Comparison of ENCODE assay signal across 8 cellular contexts in genomic region chr20:41136336-41136694, GRCh38. TPM values are rescaled to one million over a fixed set of nuclear protein-coding genes. Genes with fewer than 3 reads are reported as not detected.
DNase-seq lines count a peak whose midpoint lies in the region; ATAC-seq and TF ChIP-seq lines count a peak whose summit lies in the region.

No MANE protein-coding gene starts in this region.

- peak overlapping the region; percentile 69 for H3K4me3 ChIP-seq in GM12865 (ENCODE audit: low read depth, low read length)
- peak overlapping the region; percentile 81 for H3K4me3 ChIP-seq in OCI-LY1 (ENCODE audit: low read depth, low read length, poor library complexity, severe bottlenecking)
- peak overlapping the region; percentile 68 for H3K4me3 ChIP-seq in trophoblast cell (ENCODE audit: low read depth, low read length)

- peak overlapping the region; percentile 88 for H4K12ac ChIP-seq in trophoblast cell (ENCODE audit: low read depth, low read length)

- H3K79me1 ChIP-seq in trophoblast cell (ENCODE audit: low read length): peaks cover 20% of the 10 kb centered on the region

- peaks cover 1% of the 10 kb centered on the region for H3K79me2 ChIP-seq in OCI-LY1 (ENCODE audit: insufficient read depth, low read length)
- H3K79me2 ChIP-seq in trophoblast cell (ENCODE audit: control insufficient read depth, insufficient read depth, low read length, poor library complexity): peaks cover 43% of the 10 kb centered on the region

- H3K4me2 ChIP-seq in OCI-LY1 (ENCODE audit: low read length) (peak overlapping the region; percentile 67), trophoblast cell (ENCODE audit: low read length) (peak overlapping the region; percentile 88)

- H4K91ac ChIP-seq in trophoblast cell (ENCODE audit: low read depth, low read length): peak overlapping the region; percentile 80

- H2BK120ac ChIP-seq in trophoblast cell (ENCODE audit: insufficient read depth, low read length, poor library complexity): peak overlapping the region; percentile 59

- peak overlapping the region; percentile 22 for H2BK5ac ChIP-seq in trophoblast cell (ENCODE audit: low read depth, low read length, poor library complexity)

- no peak for TF ChIP-seq CTCF in GM12865 (IDR thresholded peaks at IDR 0.05; ENCODE audit: insufficient read depth, low read depth, low read length, missing control alignments)
- TF ChIP-seq CTCF in OCI-LY1 (IDR thresholded peaks at IDR 0.05; ENCODE audit: low read length): no peak

- H2AK5ac ChIP-seq in trophoblast cell (ENCODE audit: low read length): peak overlapping the region; percentile 15

- H3K36me3 ChIP-seq in OCI-LY1 (ENCODE audit: insufficient read depth, low read length) (no peaks in the 10 kb centered on the region), trophoblast cell (ENCODE audit: control insufficient read depth in 1 of 2, insufficient read depth in 2 of 2, low read length in 2 of 2) (peaks cover 7 to 16% of the 10 kb centered on the region in 2 experiments)

- DNase-seq in GM12865 (ENCODE audit: low read depth) (no peak), epithelial cell of prostate (ENCODE audit: low read depth, low spot score) (no peak), trophoblast cell (no peak), NCI-H146 treated with DMSO at 0.1 percent for 48 hours (lab: John Stamatoyannopoulos, UW; ENCODE audit: unreplicated experiment) (no peak), NCI-H146 (lab: John Stamatoyannopoulos, UW) (no peak)

- peak overlapping the region; percentile 42 for H3K18ac ChIP-seq in trophoblast cell (ENCODE audit: low read length)

- H3F3A ChIP-seq in OCI-LY1 (ENCODE audit: insufficient read depth, low read length): peaks cover 5% of the 10 kb centered on the region

- H3K27ac ChIP-seq in OCI-LY1 (ENCODE audit: low read depth, low read length, poor library complexity, severe bottlenecking) (peak overlapping the region; percentile 22), epithelial cell of prostate (peak overlapping the region; percentile 70), trophoblast cell (ENCODE audit: low read depth, low read length) (peak overlapping the region; percentile 6)

- peak overlapping the region; percentile 82; the same call in 1 of the 2 replicates for H3K9ac ChIP-seq in OCI-LY1 (ENCODE audit: low read length)
- peak overlapping the region; percentile 80 for H3K9ac ChIP-seq in trophoblast cell (ENCODE audit: low read length)

- no peaks in the 10 kb centered on the region for H3K27me3 ChIP-seq in OCI-LY1 (ENCODE audit: insufficient read depth, low read length)
- H3K27me3 ChIP-seq in trophoblast cell (ENCODE audit: insufficient read depth, low read length): no peaks in the 10 kb centered on the region

- H3K14ac ChIP-seq in trophoblast cell (ENCODE audit: low read length): peak overlapping the region; percentile 82

- H4K8ac ChIP-seq in trophoblast cell (ENCODE audit: low read depth, low read length): peak overlapping the region; percentile 87

- H3K4me1 ChIP-seq in OCI-LY1 (ENCODE audit: insufficient read depth, low read length, severe bottlenecking) (peaks cover 62% of the 10 kb centered on the region), trophoblast cell (ENCODE audit: control insufficient read depth in 1 of 2, insufficient read depth in 2 of 2, low read length in 2 of 2) (peaks cover 16 to 28% of the 10 kb centered on the region in 2 experiments)

- H2BK12ac ChIP-seq in trophoblast cell (ENCODE audit: low read length): peak overlapping the region; percentile 63

- H3K4ac ChIP-seq in trophoblast cell (ENCODE audit: low read depth, low read length): peak overlapping the region; percentile 53

- WGBS in trophoblast cell (ENCODE audit: extremely low coverage, insufficient coverage, insufficient read length): no CpG with 5 or more reads among the region's 17 CpGs

- H3K9me3 ChIP-seq in OCI-LY1 (ENCODE audit: low read length) (no peaks in the 10 kb centered on the region), trophoblast cell (ENCODE audit: insufficient read depth, low read depth, low read length) (no peaks in the 10 kb centered on the region)

- H4K20me1 ChIP-seq in OCI-LY1 (ENCODE audit: insufficient read depth, low read length): no peaks in the 10 kb centered on the region

- ATAC-seq in GM21423 (IDR thresholded peaks at IDR 0.05; ENCODE audit: unreplicated experiment): no peak
- ATAC-seq in HG02938 (IDR thresholded peaks at IDR 0.05; ENCODE audit: unreplicated experiment): no peak

- no peaks in the 10 kb centered on the region for H3K9me2 ChIP-seq in OCI-LY1 (ENCODE audit: low read depth, low read length)

- H3K23ac ChIP-seq in trophoblast cell (ENCODE audit: low read length): no peak overlapping the region

- H2AFZ ChIP-seq in OCI-LY1 (ENCODE audit: low read length): no peak overlapping the region
- peak overlapping the region; percentile 48 for H2AFZ ChIP-seq in trophoblast cell (ENCODE audit: insufficient read depth, low read length, poor library complexity)

RNA-seq across cellular contexts. Expression of gene PLCG1, which starts 1.0 kb away (rescaled TPM):
- polyA plus RNA-seq in trophoblast cell (2013): 55.4 and 60.6 TPM in 2 replicates

Comparison
In these comparisons a context has a peak if more than half of its experiments do, and no peak if none do; other contexts are left out.
1. H3K27ac ChIP-seq: peak in every context shown above with its lines; median percentile 70 in epithelial cell of prostate; 22 in OCI-LY1; 6 in trophoblast cell.